Comparison of ENCODE assay signal across 1 cellular context in genomic region chr13:113109151-113110047, GRCh38.
TF ChIP-seq lines count a peak whose summit lies in the region.

No MANE protein-coding gene starts in this region.

TF ChIP-seq in HepG2, 621 proteins besides CTCF, POLR2A, EP300 and RAD21:
- TF ChIP-seq RBFOX2 (IDR thresholded peaks at IDR 0.05; ENCODE audit: low read depth, low read length) = peak; percentile 57; the same call in 1 of the 2 replicates
- TF ChIP-seq ZNF816 (CRISPR knock-in tag; IDR thresholded peaks at IDR 0.05; ENCODE audit: borderline replicate concordance) = no peak
TF ChIP-seq in HepG2: peak in this region for 1.
